8 cellular contexts compared by ENCODE assay signal in genomic region chr21:34886554-34887385, GRCh38.
DNase-seq lines count a peak whose midpoint lies in the region; ATAC-seq, FAIRE-seq and TF ChIP-seq lines count a peak whose summit lies in the region.

No MANE protein-coding gene starts in this region.

- CTCF ChIA-PET in PC-3 (lab: Charles Lee) = interaction anchor here (0.5 to 1.6 kb wide), 4 partner anchors 139 to 911 kb away, joined by 3 to 17 read pairs (median 6); no protein-coding TSS in a partner anchor

- 6% methylated on average over 64 of the region's 64 CpGs for WGBS in liver

- H3K9ac ChIP-seq in PC-3 (ENCODE audit: low read length) (peak overlapping the region; percentile 87), liver (ENCODE audit: low read depth in 1 of 2, low read length in 2 of 2) (peak overlapping the region; percentile 83 to 84)

- no peaks in the 10 kb centered on the region for H3K27me3 Mint-ChIP-seq in stimulated activated naive CD8-positive, alpha-beta T cell treated with anti-CD3 and anti-CD28 coated beads, Interleukin-15, amount 100 ng/mL, for 72 hours

- TF ChIP-seq RAD21 in liver (IDR thresholded peaks at IDR 0.05) = no peak

- peaks cover 55% of the 10 kb centered on the region for H4K20me1 ChIP-seq in PC-3 (ENCODE audit: low read length)

- POLR2A ChIA-PET in PC-3 (lab: Charles Lee; ENCODE audit: unreplicated experiment) = interaction anchor here (0.5 to 3.6 kb wide), 11 partner anchors 8 to 625 kb away, joined by 3 to 30 read pairs (median 4); no protein-coding TSS in a partner anchor

- no peak for TF ChIP-seq CTCF in PC-3 (conservative IDR thresholded peaks at IDR 0.05; ENCODE audit: low read depth, low read length)
- TF ChIP-seq CTCF in cardiac fibroblast (IDR thresholded peaks at IDR 0.05; ENCODE audit: low read depth, low read length) = no peak
- no peak for TF ChIP-seq CTCF in liver (IDR thresholded peaks at IDR 0.05; ENCODE audit: low read depth, low read length, missing input control)

- peaks cover 36% of the 10 kb centered on the region for H3K36me3 ChIP-seq in PC-3 (ENCODE audit: low read depth, low read length)
- no peaks in the 10 kb centered on the region for H3K36me3 ChIP-seq in liver (ENCODE audit: control insufficient read depth in 4 of 4, insufficient read depth in 3 of 4, low read depth in 1 of 4, low read length in 3 of 4)

- no peak overlapping the region for H2AFZ ChIP-seq in PC-3 (ENCODE audit: low read length)

- peak overlapping the region; percentile 48 to 84 for H3K27ac Mint-ChIP-seq in stimulated activated naive CD8-positive, alpha-beta T cell treated with anti-CD3 and anti-CD28 coated beads, Interleukin-15, amount 100 ng/mL, for 72 hours

- H3K4me2 ChIP-seq in PC-3 (ENCODE audit: low read length) = peak overlapping the region; percentile 92

- no peaks in the 10 kb centered on the region for H3K9me3 Mint-ChIP-seq in stimulated activated naive CD8-positive, alpha-beta T cell treated with anti-CD3 and anti-CD28 coated beads, Interleukin-15, amount 100 ng/mL, for 72 hours

- peak overlapping the region; percentile 97 for H3K27ac ChIP-seq in PC-3 (ENCODE audit: low read length)
- H3K27ac ChIP-seq in liver (ENCODE audit: low read depth in 1 of 2, low read length in 2 of 2) = peak overlapping the region; percentile 46 to 76

- no peaks in the 10 kb centered on the region for H3K9me2 ChIP-seq in PC-3 (replicated peaks; ENCODE audit: low read length)

- H3K4me3 Mint-ChIP-seq in stimulated activated naive CD8-positive, alpha-beta T cell treated with anti-CD3 and anti-CD28 coated beads, Interleukin-15, amount 100 ng/mL, for 72 hours = peak overlapping the region; percentile 94 to 99

- H3K79me2 ChIP-seq in PC-3 (ENCODE audit: low read length) = peaks cover 89% of the 10 kb centered on the region

- peak; percentile 27; the same call in 1 of the 2 replicates for TF ChIP-seq POLR2A in GM12892 (IDR thresholded peaks at IDR 0.05; ENCODE audit: low read depth, low read length)

- BruUV-seq in PC-3 (replicated peaks; lab: Mats Ljungman, UMichigan) = no TSS peak

- peaks cover 72% of the 10 kb centered on the region for H3K4me1 Mint-ChIP-seq in stimulated activated naive CD8-positive, alpha-beta T cell treated with anti-CD3 and anti-CD28 coated beads, Interleukin-15, amount 100 ng/mL, for 72 hours

- DNase-seq in GM12892 (ENCODE audit: insufficient read length) (no peak), PC-3 (peak; percentile 39), cardiac fibroblast (ENCODE audit: low read depth in 2 of 2) (peak in 1 of 2 donors; percentile 49), kidney glomerular epithelial cell (lab: John Stamatoyannopoulos, UW) (no peak), NCI-H226 (no peak)
- DNase-seq in stimulated activated naive CD8-positive, alpha-beta T cell treated with anti-CD3 and anti-CD28 coated beads, Interleukin-15, amount 100 ng/mL, for 72 hours = peak; percentile 33 to 41

- H3K27me3 ChIP-seq in PC-3 (ENCODE audit: low read length) (no peaks in the 10 kb centered on the region), liver (ENCODE audit: control insufficient read depth in 4 of 4, insufficient read depth in 4 of 4, low read length in 3 of 4) (peaks cover 0 to 4% (median 0%) of the 10 kb centered on the region in 4 donors)

- no peak for ATAC-seq in PC-3
- ATAC-seq in stimulated activated naive CD8-positive, alpha-beta T cell treated with anti-CD3 and anti-CD28 coated beads, Interleukin-15, amount 100 ng/mL, for 72 hours = no peak
- ATAC-seq in HG03097 (IDR thresholded peaks at IDR 0.05; ENCODE audit: low FRiP score, unreplicated experiment) = no peak

- H3K9me3 ChIP-seq in PC-3 (ENCODE audit: low read length) (no peaks in the 10 kb centered on the region), liver (ENCODE audit: control insufficient read depth in 4 of 4, low read length in 3 of 4) (no peaks in the 10 kb centered on the region)

- H3K4me3 ChIP-seq in PC-3 (ENCODE audit: low read length) = peak overlapping the region; percentile 95
- peak overlapping the region; percentile 61 to 94 for H3K4me3 ChIP-seq in cardiac fibroblast (replicated peaks in 1 of 2; ENCODE audit: low read depth in 2 of 2, low read length in 2 of 2)
- peak overlapping the region; percentile 82 to 98 (median 88) for H3K4me3 ChIP-seq in liver (ENCODE audit: low read depth in 1 of 3, low read length in 3 of 3)

- FAIRE-seq in GM12892 (lab: Jason Lieb, UNC) = peak; percentile 60

- peaks cover 20% of the 10 kb centered on the region for H3F3A ChIP-seq in PC-3 (ENCODE audit: low read length, unreplicated experiment)

- H3K4me1 ChIP-seq in PC-3 (ENCODE audit: insufficient read depth, low read length) (peaks cover 30% of the 10 kb centered on the region), liver (ENCODE audit: control insufficient read depth in 4 of 4, insufficient read depth in 4 of 4, low read length in 3 of 4) (peaks cover 0 to 18% (median 14%) of the 10 kb centered on the region in 4 donors)

- intact Hi-C loops in PC-3 (cut with micrococcal nuclease) = loop anchor here (10.0 kb wide), 2 partner anchors 1048 to 1138 kb away; no protein-coding TSS in a partner anchor

TF ChIP-seq in liver, 16 proteins besides CTCF, POLR2A, EP300 and RAD21:
- no peak for TF ChIP-seq ZBTB33 (IDR thresholded peaks at IDR 0.05)
- TF ChIP-seq EGR1 (IDR thresholded peaks at IDR 0.05; ENCODE audit: low read depth in 2 of 2) = no peak
- TF ChIP-seq TAF1 (conservative IDR thresholded peaks at IDR 0.05) = no peak
- no peak for TF ChIP-seq SP1 (IDR thresholded peaks at IDR 0.05)
- no peak for TF ChIP-seq GABPA (IDR thresholded peaks at IDR 0.05 in 1 of 2, conservative IDR thresholded peaks at IDR 0.05 in 1 of 2)
- no peak for TF ChIP-seq MAX (IDR thresholded peaks at IDR 0.05)
- no peak for TF ChIP-seq RXRA (IDR thresholded peaks at IDR 0.05)

Comparison
In these comparisons a context has a peak if more than half of its experiments do, and no peak if none do; other contexts are left out.
1. DNase-seq: peak in PC-3 (single experiment) and stimulated activated naive CD8-positive, alpha-beta T cell treated with anti-CD3 and anti-CD28 coated beads, Interleukin-15, amount 100 ng/mL, for 72 hours (2 of 2); none in GM12892 (single experiment), kidney glomerular epithelial cell (single experiment) and NCI-H226 (single experiment).
2. Peak in every context shown above with its lines, with median percentiles within 50 percentile points of each other: H3K4me3 ChIP-seq.